1 cellular context compared by ENCODE assay signal in genomic region chr7:156109988-156110387, GRCh38.
TF ChIP-seq lines count a peak whose summit lies in the region.

No MANE protein-coding gene starts in this region.

TF ChIP-seq in GM23338, 12 proteins besides CTCF, POLR2A, EP300 and RAD21 (continued from another document):
- TF ChIP-seq ZNF331 (CRISPR knock-in tag; IDR thresholded peaks at IDR 0.05; ENCODE audit: low read depth) (no peak), ZNF462 (CRISPR knock-in tag; IDR thresholded peaks at IDR 0.05) (no peak)
